In genomic region chr4:87620086-87620485, GRCh38 we compare ENCODE assay signal across 21 cellular contexts. TPM values are rescaled to one million over a fixed set of nuclear protein-coding genes. Genes with fewer than 3 reads are reported as not detected.
"Had no signal": no experiment of that assay in that cellular context is flagged by ENCODE, and none has a peak within 500 bp of the region (broad histone marks: within the 10 kb centered on the region; RNA-seq: fewer than 3 reads in every experiment).

No MANE protein-coding gene starts in this region.

- ATAC-seq: left lobe of liver had no signal

- H3K36me3 ChIP-seq: adrenal gland had no signal

- H3K4me3 Mint-ChIP-seq: activated CD4-positive, alpha-beta T cell treated with anti-CD3 and anti-CD28 coated beads, Interleukin-2, amount 10 ng/mL, durations not matched to agents 7 days and 5 days; activated naive CD4-positive, alpha-beta T cell treated with anti-CD3 and anti-CD28 coated beads, Interleukin-2, amount 10 ng/mL, durations not matched to agents 7 days and 5 days; brain; endodermal cell; memory B cell; nephron; T-helper 1 cell treated with Interleukin-12 subunit alpha and Interleukin-12 subunit beta and Interleukin-4 antibody, amounts not matched to agents 30 μg/mL and 1 μg/mL, for 36 hours had no signal

- H3K9me3 ChIP-seq: adrenal gland, SK-N-SH had no signal

- H3K36me3 Mint-ChIP-seq: activated naive CD4-positive, alpha-beta T cell treated with anti-CD3 and anti-CD28 coated beads, Interleukin-2, amount 10 ng/mL, durations not matched to agents 7 days and 5 days; brain; memory B cell had no signal

- FAIRE-seq: small intestine had no signal

- H3K4me1 Mint-ChIP-seq: activated CD4-positive, alpha-beta T cell treated with anti-CD3 and anti-CD28 coated beads, Interleukin-2, amount 10 ng/mL, durations not matched to agents 7 days and 5 days; activated naive CD4-positive, alpha-beta T cell treated with anti-CD3 and anti-CD28 coated beads, Interleukin-2, amount 10 ng/mL, durations not matched to agents 7 days and 5 days; brain; memory B cell; nephron had no signal

- H3K4me2 ChIP-seq: SK-N-SH had no signal

- H3K4me1 ChIP-seq: adrenal gland had no signal

- H3K9ac ChIP-seq: SK-N-SH had no signal

- H3K4me3 ChIP-seq: adrenal gland had no signal

- DNase-seq: activated CD4-positive, alpha-beta T cell treated with anti-CD3 and anti-CD28 coated beads, Interleukin-2, amount 10 ng/mL, durations not matched to agents 7 days and 5 days; activated CD4-positive, CD25-positive, alpha-beta regulatory T cell; activated naive CD4-positive, alpha-beta T cell treated with anti-CD3 and anti-CD28 coated beads, Interleukin-2, amount 10 ng/mL, durations not matched to agents 7 days and 5 days; activated T-cell treated with anti-CD3 and anti-CD28 coated beads for 4 hours; adrenal gland; cerebellar nuclear complex; dermis blood vessel endothelial cell; endodermal cell; erythroblast; occipital lobe; SK-N-SH; small intestine had no signal

- H3K9me3 Mint-ChIP-seq: activated CD4-positive, alpha-beta T cell treated with anti-CD3 and anti-CD28 coated beads, Interleukin-2, amount 10 ng/mL, durations not matched to agents 7 days and 5 days; activated naive CD4-positive, alpha-beta T cell treated with anti-CD3 and anti-CD28 coated beads, Interleukin-2, amount 10 ng/mL, durations not matched to agents 7 days and 5 days; activated T-helper 2 cell treated with anti-CD3 and anti-CD28 coated beads, Interferon-gamma antibody, Interleukin-2, Interleukin-4, amounts not matched to agents 10 μg/mL and 5 μg/mL and 100 μg/mL, durations not matched to agents 14 hours and 24 hours and 36 hours; endodermal cell; memory B cell; nephron; T-helper 1 cell treated with Interleukin-12 subunit alpha and Interleukin-12 subunit beta and Interleukin-4 antibody, amounts not matched to agents 30 μg/mL and 1 μg/mL, for 36 hours had no signal

RNA-seq across cellular contexts. Expression of gene DSPP, which starts 11.8 kb away (rescaled TPM):
- total RNA-seq: activated CD4-positive, alpha-beta T cell treated with anti-CD3 and anti-CD28 coated beads, Interleukin-2, amount 10 ng/mL, durations not matched to agents 7 days and 5 days; activated CD8-positive, alpha-beta memory T cell treated with anti-CD3 and anti-CD28 coated beads for 36 hours; activated T-helper 2 cell treated with anti-CD3 and anti-CD28 coated beads, Interferon-gamma antibody, Interleukin-2, Interleukin-4, amounts not matched to agents 10 μg/mL and 5 μg/mL and 100 μg/mL, durations not matched to agents 14 hours and 24 hours and 36 hours; adrenal gland; dermis blood vessel endothelial cell; endodermal cell; left lobe of liver; pulmonary artery endothelial cell; ureter had no signal
- polyA plus RNA-seq: adrenal gland, SK-N-SH, small intestine had no signal

RNA-seq across cellular contexts. Expression of gene DMP1, which starts 30.0 kb away (rescaled TPM):
- total RNA-seq: activated CD4-positive, alpha-beta T cell treated with anti-CD3 and anti-CD28 coated beads, Interleukin-2, amount 10 ng/mL, durations not matched to agents 7 days and 5 days; activated CD8-positive, alpha-beta memory T cell treated with anti-CD3 and anti-CD28 coated beads for 36 hours; activated T-helper 2 cell treated with anti-CD3 and anti-CD28 coated beads, Interferon-gamma antibody, Interleukin-2, Interleukin-4, amounts not matched to agents 10 μg/mL and 5 μg/mL and 100 μg/mL, durations not matched to agents 14 hours and 24 hours and 36 hours; adrenal gland; dermis blood vessel endothelial cell; left lobe of liver; pulmonary artery endothelial cell; ureter had no signal
- polyA plus RNA-seq: SK-N-SH, small intestine had no signal
